In the genomic region with DNA sequence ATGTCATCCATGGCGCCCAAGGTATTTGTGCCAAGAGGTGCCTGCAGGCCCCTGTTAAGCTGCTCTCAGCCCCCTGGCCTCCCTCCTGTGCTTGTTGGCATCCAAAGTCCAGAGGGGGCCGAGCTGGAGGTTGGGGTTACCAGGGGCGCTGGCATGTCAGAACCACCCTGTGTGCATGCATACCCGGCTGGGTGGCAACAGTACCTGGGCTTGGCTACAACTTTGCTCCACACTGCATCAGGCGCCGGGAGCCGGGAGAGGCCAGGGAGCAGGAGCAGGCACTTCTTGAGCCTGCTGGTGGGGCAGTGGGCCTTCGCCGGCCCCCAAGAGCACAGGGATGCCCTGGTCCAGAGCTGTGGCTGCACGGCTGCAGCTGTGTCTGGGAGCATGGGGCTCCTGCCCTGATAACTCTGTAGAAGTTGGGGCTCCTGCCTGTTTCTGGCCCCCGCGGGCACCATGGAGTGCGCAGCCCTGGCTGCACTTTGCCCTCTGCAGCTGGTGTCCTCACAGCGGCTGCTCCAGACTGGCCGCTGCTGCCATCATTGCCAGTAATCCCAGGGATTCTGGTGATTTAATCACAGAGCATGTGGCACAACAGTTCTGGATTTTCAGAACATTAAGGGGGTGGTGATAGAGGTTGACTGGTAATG, we compare ENCODE assay signal across 8 cellular contexts.
"Had no signal": no experiment of that assay in that cellular context is flagged by ENCODE, and none has a peak within 500 bp of the region (broad histone marks: within the 10 kb centered on the region; RNA-seq: fewer than 3 reads in every experiment).

No MANE protein-coding gene starts in this region.

- DNase-seq: activated CD4-positive, alpha-beta memory T cell treated with anti-CD3 and anti-CD28 coated beads, Interleukin-2, amount 10 ng/mL, durations not matched to agents 7 days and 5 days; activated T-cell treated with anti-CD3 and anti-CD28 coated beads, Interleukin-2, amount 50 U/mL, for 72 hours; aorta; effector CD8-positive, alpha-beta T cell; left colon; nephron progenitor cell; stimulated activated CD4-positive, alpha-beta T cell treated with anti-CD3 and anti-CD28 coated beads, Interleukin-15, amount 100 ng/mL, for 24 hours; stimulated activated CD4-positive, alpha-beta T cell treated with anti-CD3 and anti-CD28 coated beads, Interleukin-4, amount 100 ng/mL, for 24 hours had no signal

- ATAC-seq: activated T-cell treated with anti-CD3 and anti-CD28 coated beads, Interleukin-2, amount 50 U/mL, for 72 hours; left colon had no signal
